ENCODE assay signal across 1 cellular context in genomic region chr14:35807131-35807961, GRCh38.
TF ChIP-seq lines count a peak whose summit lies in the region.

No MANE protein-coding gene starts in this region.

TF ChIP-seq in HepG2, 621 proteins besides CTCF, POLR2A, EP300 and RAD21 (continued from another document and continues in another):
- TF ChIP-seq FOXO4 (CRISPR knock-in tag; conservative IDR thresholded peaks at IDR 0.05) = no peak
- no peak; the same call in none of the 2 replicates for TF ChIP-seq ZNF614 (CRISPR knock-in tag; IDR thresholded peaks at IDR 0.05; ENCODE audit: borderline replicate concordance)
- TF ChIP-seq NKX3-1 (CRISPR knock-in tag; IDR thresholded peaks at IDR 0.05) = peak; percentile 91
- no peak for TF ChIP-seq RAD51 (IDR thresholded peaks at IDR 0.05; ENCODE audit: borderline replicate concordance)
- no peak for TF ChIP-seq MAZ (IDR thresholded peaks at IDR 0.05; ENCODE audit: borderline replicate concordance, low read depth, low read length)
- TF ChIP-seq MAZ (CRISPR knock-in tag; IDR thresholded peaks at IDR 0.05; ENCODE audit: low read depth) = 0 out of 2 replicates have a peak, but pooled peaks have one; percentile 39
- peak; percentile 62 for TF ChIP-seq NAIF1 (CRISPR knock-in tag; IDR thresholded peaks at IDR 0.05; ENCODE audit: borderline replicate concordance)
- no peak for TF ChIP-seq NFE2 (CRISPR knock-in tag; IDR thresholded peaks at IDR 0.05)
- TF ChIP-seq NR1H2 (CRISPR knock-in tag; IDR thresholded peaks at IDR 0.05; ENCODE audit: borderline replicate concordance, low read depth) = no peak
- TF ChIP-seq TFAP4 (IDR thresholded peaks at IDR 0.05; ENCODE audit: borderline replicate concordance, low read depth) = no peak
- no peak for TF ChIP-seq ZNF891 (CRISPR knock-in tag; IDR thresholded peaks at IDR 0.05)
- TF ChIP-seq MAFK (conservative IDR thresholded peaks at IDR 0.05 in 1 of 2, IDR thresholded peaks at IDR 0.05 in 1 of 2; ENCODE audit: low read length in 2 of 2) = no peak
- TF ChIP-seq ZNF7 (CRISPR knock-in tag; IDR thresholded peaks at IDR 0.05) = no peak
- no peak for TF ChIP-seq KDM3A (CRISPR knock-in tag; IDR thresholded peaks at IDR 0.05; ENCODE audit: low read depth)
- no peak for TF ChIP-seq ZSCAN31 (CRISPR knock-in tag; IDR thresholded peaks at IDR 0.05; ENCODE audit: low read depth)
- peak; percentile 85 for TF ChIP-seq FOXK2 (IDR thresholded peaks at IDR 0.05)
- TF ChIP-seq ATF4 (CRISPR knock-in tag; IDR thresholded peaks at IDR 0.05) = peak in 1 of 2 experiments; percentile 76; a peak in 1 of 4 replicates
- TF ChIP-seq ATF6 (CRISPR knock-in tag; conservative IDR thresholded peaks at IDR 0.05) = no peak
- TF ChIP-seq NBN (conservative IDR thresholded peaks at IDR 0.05) = no peak
- TF ChIP-seq HINFP (CRISPR knock-in tag; IDR thresholded peaks at IDR 0.05; ENCODE audit: low read depth) = no peak
- TF ChIP-seq ZBTB2 (CRISPR knock-in tag; IDR thresholded peaks at IDR 0.05; ENCODE audit: low read depth) = no peak
- no peak for TF ChIP-seq NFATC3 (CRISPR knock-in tag; IDR thresholded peaks at IDR 0.05)
- TF ChIP-seq ZNF564 (CRISPR knock-in tag; IDR thresholded peaks at IDR 0.05) = no peak
- no peak for TF ChIP-seq U2AF1 (optimal IDR thresholded peaks at IDR 0.05; ENCODE audit: low read depth, low read length)
- TF ChIP-seq DMAP1 (CRISPR knock-in tag; IDR thresholded peaks at IDR 0.05) = no peak
- TF ChIP-seq ZNF512B (CRISPR knock-in tag; IDR thresholded peaks at IDR 0.05; ENCODE audit: borderline replicate concordance) = no peak
- no peak for TF ChIP-seq SMC3 (IDR thresholded peaks at IDR 0.05; ENCODE audit: low read length)
- no peak for TF ChIP-seq ZNF512 (CRISPR knock-in tag; IDR thresholded peaks at IDR 0.05)
- peak; percentile 52; the same call in 1 of the 2 replicates for TF ChIP-seq ZSCAN20 (CRISPR knock-in tag; IDR thresholded peaks at IDR 0.05; ENCODE audit: borderline replicate concordance)
- TF ChIP-seq ZMAT5 (CRISPR knock-in tag; IDR thresholded peaks at IDR 0.05; ENCODE audit: borderline replicate concordance, low read depth) = no peak
- TF ChIP-seq THYN1 (CRISPR knock-in tag; IDR thresholded peaks at IDR 0.05; ENCODE audit: borderline replicate concordance, low read depth) = no peak
- TF ChIP-seq FOXC1 (CRISPR knock-in tag; IDR thresholded peaks at IDR 0.05; ENCODE audit: borderline replicate concordance) = no peak
- peak; percentile 80 for TF ChIP-seq HMG20B (CRISPR knock-in tag; conservative IDR thresholded peaks at IDR 0.05)
- no peak for TF ChIP-seq AGO2 (optimal IDR thresholded peaks at IDR 0.05; ENCODE audit: low read depth, low read length)
- no peak for TF ChIP-seq KLF15 (CRISPR knock-in tag; IDR thresholded peaks at IDR 0.05; ENCODE audit: borderline replicate concordance)
- TF ChIP-seq ARID2 (CRISPR knock-in tag; IDR thresholded peaks at IDR 0.05; ENCODE audit: borderline replicate concordance) = no peak
- TF ChIP-seq FOXM1 (CRISPR knock-in tag; IDR thresholded peaks at IDR 0.05) = no peak
- TF ChIP-seq CCDC6 (CRISPR knock-in tag; IDR thresholded peaks at IDR 0.05) = no peak
- no peak for TF ChIP-seq ZNF275 (CRISPR knock-in tag; IDR thresholded peaks at IDR 0.05; ENCODE audit: borderline replicate concordance)
- no peak for TF ChIP-seq SRF (IDR thresholded peaks at IDR 0.05; ENCODE audit: low read depth, low read length)
- TF ChIP-seq SNRNP70 (IDR thresholded peaks at IDR 0.05; ENCODE audit: low read depth, low read length) = no peak
- TF ChIP-seq SP5 (CRISPR knock-in tag; IDR thresholded peaks at IDR 0.05; ENCODE audit: borderline replicate concordance, low read depth) = peak; percentile 63
- no peak for TF ChIP-seq ZNF558 (CRISPR knock-in tag; IDR thresholded peaks at IDR 0.05; ENCODE audit: borderline replicate concordance)
- TF ChIP-seq MXD3 (CRISPR knock-in tag; IDR thresholded peaks at IDR 0.05) = no peak
- TF ChIP-seq HNF4G (IDR thresholded peaks at IDR 0.05; ENCODE audit: borderline replicate concordance, low read depth, low read length) = 0 out of 2 replicates have a peak, but pooled peaks have one; percentile 22
- TF ChIP-seq HNF4G (CRISPR knock-in tag; IDR thresholded peaks at IDR 0.05; ENCODE audit: borderline replicate concordance, low read depth) = no peak
- no peak for TF ChIP-seq ZFYVE20 (CRISPR knock-in tag; IDR thresholded peaks at IDR 0.05; ENCODE audit: borderline replicate concordance, low read depth)
- TF ChIP-seq ZSCAN12 (CRISPR knock-in tag; IDR thresholded peaks at IDR 0.05) = peak; percentile 67; the same call in 1 of the 2 replicates
- no peak; a peak in 1 of 4 replicates for TF ChIP-seq NR2F1 (CRISPR knock-in tag; IDR thresholded peaks at IDR 0.05)
- TF ChIP-seq ZBTB1 (CRISPR knock-in tag; IDR thresholded peaks at IDR 0.05; ENCODE audit: borderline replicate concordance) = no peak
- no peak for TF ChIP-seq IKZF1 (IDR thresholded peaks at IDR 0.05)
- TF ChIP-seq HDAC1 (CRISPR knock-in tag; IDR thresholded peaks at IDR 0.05) = peak; percentile 86
- no peak for TF ChIP-seq ZNF354B (CRISPR knock-in tag; IDR thresholded peaks at IDR 0.05)
- TF ChIP-seq ATM (IDR thresholded peaks at IDR 0.05; ENCODE audit: borderline replicate concordance) = no peak
- TF ChIP-seq HOXA7 (CRISPR knock-in tag; IDR thresholded peaks at IDR 0.05) = no peak
